In the genomic region with DNA sequence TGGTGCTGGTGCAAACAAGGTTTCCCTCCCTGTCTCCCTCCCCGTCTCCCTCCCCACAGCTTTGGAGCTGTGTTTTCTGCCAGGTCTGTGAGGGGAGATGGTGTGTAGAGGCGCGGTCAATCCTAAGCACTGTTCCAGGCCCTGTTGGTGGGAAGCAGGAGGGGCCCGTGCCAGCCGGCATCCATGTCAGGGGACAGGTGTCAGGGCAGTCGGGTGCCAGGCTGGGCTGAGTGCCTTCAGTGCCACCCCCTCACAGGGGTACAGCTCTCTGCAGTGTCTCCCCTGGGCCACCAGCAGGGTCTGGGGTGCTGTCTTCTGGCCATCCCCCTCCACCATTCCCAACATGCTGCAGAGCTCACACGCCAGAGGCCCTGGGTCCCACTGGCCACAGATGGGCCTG, we compare ENCODE assay signal across 2 cellular contexts.
TF ChIP-seq lines count a peak whose summit lies in the region.

No MANE protein-coding gene starts in this region.

TF ChIP-seq in SK-N-SH treated with all-trans-retinoic acid at 6 μM for 48 hours, 23 proteins besides CTCF, POLR2A, EP300 and RAD21:
- TF ChIP-seq TCF4 (CRISPR knock-in tag; IDR thresholded peaks at IDR 0.05; ENCODE audit: borderline replicate concordance), result no peak
- no peak for TF ChIP-seq ISL1 (CRISPR knock-in tag; IDR thresholded peaks at IDR 0.05)
- TF ChIP-seq, protein P1, sequence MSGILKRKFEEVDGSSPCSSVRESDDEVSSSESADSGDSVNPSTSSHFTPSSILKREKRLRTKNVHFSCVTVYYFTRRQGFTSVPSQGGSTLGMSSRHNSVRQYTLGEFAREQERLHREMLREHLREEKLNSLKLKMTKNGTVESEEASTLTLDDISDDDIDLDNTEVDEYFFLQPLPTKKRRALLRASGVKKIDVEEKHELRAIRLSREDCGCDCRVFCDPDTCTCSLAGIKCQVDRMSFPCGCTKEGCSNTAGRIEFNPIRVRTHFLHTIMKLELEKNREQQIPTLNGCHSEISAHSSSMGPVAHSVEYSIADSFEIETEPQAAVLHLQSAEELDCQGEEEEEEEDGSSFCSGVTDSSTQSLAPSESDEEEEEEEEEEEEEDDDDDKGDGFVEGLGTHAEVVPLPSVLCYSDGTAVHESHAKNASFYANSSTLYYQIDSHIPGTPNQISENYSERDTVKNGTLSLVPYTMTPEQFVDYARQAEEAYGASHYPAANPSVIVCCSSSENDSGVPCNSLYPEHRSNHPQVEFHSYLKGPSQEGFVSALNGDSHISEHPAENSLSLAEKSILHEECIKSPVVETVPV (CRISPR knock-in tag; IDR thresholded peaks at IDR 0.05), result no peak
- no peak for TF ChIP-seq TOX (CRISPR knock-in tag; IDR thresholded peaks at IDR 0.05; ENCODE audit: borderline replicate concordance)
- TF ChIP-seq, protein P2, sequence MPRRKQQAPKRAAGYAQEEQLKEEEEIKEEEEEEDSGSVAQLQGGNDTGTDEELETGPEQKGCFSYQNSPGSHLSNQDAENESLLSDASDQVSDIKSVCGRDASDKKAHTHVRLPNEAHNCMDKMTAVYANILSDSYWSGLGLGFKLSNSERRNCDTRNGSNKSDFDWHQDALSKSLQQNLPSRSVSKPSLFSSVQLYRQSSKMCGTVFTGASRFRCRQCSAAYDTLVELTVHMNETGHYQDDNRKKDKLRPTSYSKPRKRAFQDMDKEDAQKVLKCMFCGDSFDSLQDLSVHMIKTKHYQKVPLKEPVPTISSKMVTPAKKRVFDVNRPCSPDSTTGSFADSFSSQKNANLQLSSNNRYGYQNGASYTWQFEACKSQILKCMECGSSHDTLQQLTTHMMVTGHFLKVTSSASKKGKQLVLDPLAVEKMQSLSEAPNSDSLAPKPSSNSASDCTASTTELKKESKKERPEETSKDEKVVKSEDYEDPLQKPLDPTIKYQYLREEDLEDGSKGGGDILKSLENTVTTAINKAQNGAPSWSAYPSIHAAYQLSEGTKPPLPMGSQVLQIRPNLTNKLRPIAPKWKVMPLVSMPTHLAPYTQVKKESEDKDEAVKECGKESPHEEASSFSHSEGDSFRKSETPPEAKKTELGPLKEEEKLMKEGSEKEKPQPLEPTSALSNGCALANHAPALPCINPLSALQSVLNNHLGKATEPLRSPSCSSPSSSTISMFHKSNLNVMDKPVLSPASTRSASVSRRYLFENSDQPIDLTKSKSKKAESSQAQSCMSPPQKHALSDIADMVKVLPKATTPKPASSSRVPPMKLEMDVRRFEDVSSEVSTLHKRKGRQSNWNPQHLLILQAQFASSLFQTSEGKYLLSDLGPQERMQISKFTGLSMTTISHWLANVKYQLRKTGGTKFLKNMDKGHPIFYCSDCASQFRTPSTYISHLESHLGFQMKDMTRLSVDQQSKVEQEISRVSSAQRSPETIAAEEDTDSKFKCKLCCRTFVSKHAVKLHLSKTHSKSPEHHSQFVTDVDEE (CRISPR knock-in tag; IDR thresholded peaks at IDR 0.05), result no peak
- no peak for TF ChIP-seq CSDC2 (CRISPR knock-in tag; IDR thresholded peaks at IDR 0.05)
- no peak for TF ChIP-seq SNAI2 (CRISPR knock-in tag; IDR thresholded peaks at IDR 0.05)
- TF ChIP-seq ZC3H10 (CRISPR knock-in tag; IDR thresholded peaks at IDR 0.05), result no peak
- TF ChIP-seq, protein P3, sequence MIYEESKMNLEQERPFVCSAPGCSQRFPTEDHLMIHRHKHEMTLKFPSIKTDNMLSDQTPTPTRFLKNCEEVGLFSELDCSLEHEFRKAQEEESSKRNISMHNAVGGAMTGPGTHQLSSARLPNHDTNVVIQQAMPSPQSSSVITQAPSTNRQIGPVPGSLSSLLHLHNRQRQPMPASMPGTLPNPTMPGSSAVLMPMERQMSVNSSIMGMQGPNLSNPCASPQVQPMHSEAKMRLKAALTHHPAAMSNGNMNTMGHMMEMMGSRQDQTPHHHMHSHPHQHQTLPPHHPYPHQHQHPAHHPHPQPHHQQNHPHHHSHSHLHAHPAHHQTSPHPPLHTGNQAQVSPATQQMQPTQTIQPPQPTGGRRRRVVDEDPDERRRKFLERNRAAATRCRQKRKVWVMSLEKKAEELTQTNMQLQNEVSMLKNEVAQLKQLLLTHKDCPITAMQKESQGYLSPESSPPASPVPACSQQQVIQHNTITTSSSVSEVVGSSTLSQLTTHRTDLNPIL (CRISPR knock-in tag; IDR thresholded peaks at IDR 0.05; ENCODE audit: low read depth), result no peak
- TF ChIP-seq, protein P4, sequence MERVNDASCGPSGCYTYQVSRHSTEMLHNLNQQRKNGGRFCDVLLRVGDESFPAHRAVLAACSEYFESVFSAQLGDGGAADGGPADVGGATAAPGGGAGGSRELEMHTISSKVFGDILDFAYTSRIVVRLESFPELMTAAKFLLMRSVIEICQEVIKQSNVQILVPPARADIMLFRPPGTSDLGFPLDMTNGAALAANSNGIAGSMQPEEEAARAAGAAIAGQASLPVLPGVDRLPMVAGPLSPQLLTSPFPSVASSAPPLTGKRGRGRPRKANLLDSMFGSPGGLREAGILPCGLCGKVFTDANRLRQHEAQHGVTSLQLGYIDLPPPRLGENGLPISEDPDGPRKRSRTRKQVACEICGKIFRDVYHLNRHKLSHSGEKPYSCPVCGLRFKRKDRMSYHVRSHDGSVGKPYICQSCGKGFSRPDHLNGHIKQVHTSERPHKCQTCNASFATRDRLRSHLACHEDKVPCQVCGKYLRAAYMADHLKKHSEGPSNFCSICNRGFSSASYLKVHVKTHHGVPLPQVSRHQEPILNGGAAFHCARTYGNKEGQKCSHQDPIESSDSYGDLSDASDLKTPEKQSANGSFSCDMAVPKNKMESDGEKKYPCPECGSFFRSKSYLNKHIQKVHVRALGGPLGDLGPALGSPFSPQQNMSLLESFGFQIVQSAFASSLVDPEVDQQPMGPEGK (CRISPR knock-in tag; IDR thresholded peaks at IDR 0.05; ENCODE audit: borderline replicate concordance), result no peak
- no peak for TF ChIP-seq ZNF70 (CRISPR knock-in tag; IDR thresholded peaks at IDR 0.05)
- TF ChIP-seq BACH2 (CRISPR knock-in tag; IDR thresholded peaks at IDR 0.05; ENCODE audit: borderline replicate concordance), result no peak
- no peak for TF ChIP-seq ZFP30 (CRISPR knock-in tag; IDR thresholded peaks at IDR 0.05)
- TF ChIP-seq ZNF565 (CRISPR knock-in tag; conservative IDR thresholded peaks at IDR 0.05; ENCODE audit: low read depth), result no peak
- no peak for TF ChIP-seq GLIS3 (CRISPR knock-in tag; IDR thresholded peaks at IDR 0.05)
- TF ChIP-seq ESRRG (CRISPR knock-in tag; IDR thresholded peaks at IDR 0.05), result no peak
- TF ChIP-seq RARB (CRISPR knock-in tag; IDR thresholded peaks at IDR 0.05), result no peak
- TF ChIP-seq PPARA (CRISPR knock-in tag; IDR thresholded peaks at IDR 0.05; ENCODE audit: borderline replicate concordance), result no peak
TF ChIP-seq in SK-N-SH treated with all-trans-retinoic acid at 6 μM for 48 hours: peak in this region for 0.

TF ChIP-seq in SK-N-SH, 30 proteins besides CTCF, POLR2A, EP300 and RAD21 (continued from another document):
- TF ChIP-seq MEF2A (IDR thresholded peaks at IDR 0.05; ENCODE audit: borderline replicate concordance, low read depth) (no peak), GATA2 (CRISPR knock-in tag; IDR thresholded peaks at IDR 0.05) (no peak), RFX5 (IDR thresholded peaks at IDR 0.05; ENCODE audit: low read length) (no peak), ELF1 (IDR thresholded peaks at IDR 0.05) (no peak), RXRA (IDR thresholded peaks at IDR 0.05; ENCODE audit: borderline replicate concordance, low read depth) (no peak), SMC3 (IDR thresholded peaks at IDR 0.05; ENCODE audit: low read depth, low read length) (no peak), MXI1 (IDR thresholded peaks at IDR 0.05; ENCODE audit: low read depth, low read length) (no peak), FOXM1 (IDR thresholded peaks at IDR 0.05; ENCODE audit: low read depth) (no peak), NRF1 (IDR thresholded peaks at IDR 0.05; ENCODE audit: low read depth, low read length) (no peak)
